Comparison of ENCODE assay signal across 8 cellular contexts in genomic region chr7:106071999-106072714, GRCh38. TPM values are rescaled to one million over a fixed set of nuclear protein-coding genes. Genes with fewer than 3 reads are reported as not detected.
DNase-seq lines count a peak whose midpoint lies in the region; ATAC-seq, FAIRE-seq and TF ChIP-seq lines count a peak whose summit lies in the region.

No MANE protein-coding gene starts in this region.

- TF ChIP-seq RAD21 in HepG2 (CRISPR knock-in tag; IDR thresholded peaks at IDR 0.05), result no peak

- BruUV-seq in HepG2 (replicated peaks; lab: Mats Ljungman, UMichigan), result no TSS peak

- peak overlapping the region; percentile 47 for H3K27ac ChIP-seq in HepG2 (ENCODE audit: extremely low read length, insufficient read depth, low read length)

- in situ Hi-C loops in HepG2 (cut with HindIII; ENCODE audit: extremely low pct_ligation_motif_present, low pct_unique_long_range_greater_than_20kb), result no loop called here

- no peak overlapping the region; a peak in 1 of 6 replicates for H3K4me3 ChIP-seq in HepG2 (replicated peaks in 1 of 3; ENCODE audit: insufficient read depth in 1 of 3, low read depth in 2 of 3, low read length in 3 of 3)

- ATAC-seq in GM19395 (IDR thresholded peaks at IDR 0.05; ENCODE audit: unreplicated experiment) (peak; percentile 12), activated B cell treated with CpG ODN at 0.5 μM for 24 hours (ENCODE audit: low read depth) (no peak), HepG2 (peak; percentile 96)

- CTCF ChIA-PET in activated B cell treated with CpG ODN at 0.5 μM for 24 hours (lab: Charles Lee), result interaction anchor here (1.0 to 14.1 kb wide), 7 partner anchors 9 to 82 kb away, joined by 3 to 152 read pairs (median 8); partner anchors contain the start of gene SYPL1
- CTCF ChIA-PET in HepG2 (lab: Yijun Ruan, JAX; ENCODE audit: low intra/inter-chr PET ratio, low total read pairs), result no interaction called here

- no peaks in the 10 kb centered on the region for H3K36me3 ChIP-seq in HepG2 (replicated peaks in 1 of 2; ENCODE audit: control insufficient read depth in 1 of 2, insufficient read depth in 2 of 2, low read length in 2 of 2)

- no peaks in the 10 kb centered on the region for H3K9me3 ChIP-seq in HepG2 (ENCODE audit: low read length)

- H3K4me1 ChIP-seq in HepG2 (ENCODE audit: insufficient read depth, low read length), result peaks cover 74% of the 10 kb centered on the region

- peak; percentile 80 for DNase-seq in NCI-H1105 (lab: John Stamatoyannopoulos, UW)
- DNase-seq in activated B cell treated with CpG ODN at 0.5 μM for 24 hours, result no peak
- peak; percentile 87 for DNase-seq in HepG2 (ENCODE audit: low spot score)
- DNase-seq in central memory CD4-positive, alpha-beta T cell, result no peak
- no peak for DNase-seq in T-helper 9 cell
- DNase-seq in amygdala (lab: John Stamatoyannopoulos, UW), result no peak
- no peak for DNase-seq in NK-92 treated with Interleukin-12 subunit alpha and Interleukin-12 subunit beta, amount 100 ng/mL, for 24 hours (lab: John Stamatoyannopoulos, UW)

- peak; percentile 93 for FAIRE-seq in HepG2 (lab: Jason Lieb, UNC)

- no peaks in the 10 kb centered on the region for H3K36me3 Mint-ChIP-seq in activated B cell treated with CpG ODN at 0.5 μM for 24 hours (ENCODE audit: low read depth)

- no peak overlapping the region for H2AFZ ChIP-seq in HepG2 (ENCODE audit: low read length)

- H3K27ac Mint-ChIP-seq in activated B cell treated with CpG ODN at 0.5 μM for 24 hours, result peak overlapping the region; percentile 98

- TF ChIP-seq CTCF in activated B cell treated with CpG ODN at 0.5 μM for 24 hours (IDR thresholded peaks at IDR 0.05), result no peak
- TF ChIP-seq CTCF in HepG2 (CRISPR knock-in tag; IDR thresholded peaks at IDR 0.05), result no peak

- no peaks in the 10 kb centered on the region for H3K79me2 ChIP-seq in HepG2 (ENCODE audit: insufficient read depth, low read length)

- peaks cover 0 to 4% of the 10 kb centered on the region in 2 experiments; a peak in 2 of 5 replicates for H3K27me3 ChIP-seq in HepG2 (ENCODE audit: control insufficient read depth in 1 of 2, insufficient read depth in 2 of 2, low read length in 2 of 2)

- no peaks in the 10 kb centered on the region for H3K9me3 Mint-ChIP-seq in activated B cell treated with CpG ODN at 0.5 μM for 24 hours

- peak overlapping the region; percentile 73 for H3K4me3 Mint-ChIP-seq in activated B cell treated with CpG ODN at 0.5 μM for 24 hours

- TF ChIP-seq EP300 in HepG2 (IDR thresholded peaks at IDR 0.05; ENCODE audit: low read depth in 2 of 2, low read length in 2 of 2) (peak in 1 of 2 experiments; percentile 29; a peak in 1 of 4 replicates), HepG2 (CRISPR knock-in tag; IDR thresholded peaks at IDR 0.05; ENCODE audit: borderline replicate concordance) (no peak; the same call in 1 of the 2 replicates)

- no peaks in the 10 kb centered on the region for H4K20me1 ChIP-seq in HepG2 (ENCODE audit: insufficient read depth, low read length)

- WGBS in HepG2 (ENCODE audit: low lambda C conversion rate), result 0% methylated on average over 9 of the region's 9 CpGs

- no peak for TF ChIP-seq POLR2A in HepG2 (IDR thresholded peaks at IDR 0.05; ENCODE audit: insufficient read depth in 1 of 2, low read depth in 2 of 2, low read length in 2 of 2)

- H3K4me2 ChIP-seq in HepG2 (ENCODE audit: low read depth, low read length), result peak overlapping the region; percentile 57

- H3K4me1 Mint-ChIP-seq in activated B cell treated with CpG ODN at 0.5 μM for 24 hours, result peaks cover 100% of the 10 kb centered on the region

- H3K27me3 Mint-ChIP-seq in activated B cell treated with CpG ODN at 0.5 μM for 24 hours, result no peaks in the 10 kb centered on the region

- intact Hi-C loops in activated B cell treated with CpG ODN at 0.5 μM for 24 hours (cut with micrococcal nuclease) (loop anchor here (1.0 to 10.0 kb wide), 8 partner anchors 8 to 1563 kb away; partner anchors contain the start of gene SYPL1), HepG2 (cut with micrococcal nuclease; ENCODE audit: unreplicated experiment) (no loop called here)

- H3K9ac ChIP-seq in HepG2 (ENCODE audit: insufficient read depth, low read depth, low read length), result no peak overlapping the region

- POLR2A ChIA-PET in activated B cell treated with CpG ODN at 0.5 μM for 24 hours (lab: Charles Lee), result interaction anchor here (0.5 to 12.3 kb wide), 18 partner anchors 13 to 1075 kb away, joined by 3 to 402 read pairs (median 5); partner anchors contain the start of genes NAMPT and SYPL1
- POLR2A ChIA-PET in HepG2 (lab: Yijun Ruan, JAX), result interaction anchor here (0.9 kb wide), 1 partner anchor 40 kb away, joined by 5 read pairs; the partner anchor contains the start of gene SYPL1

TF ChIP-seq in HepG2, 621 proteins besides CTCF, POLR2A, EP300 and RAD21 (continues in another document):
- TF ChIP-seq ZNF235 (CRISPR knock-in tag; IDR thresholded peaks at IDR 0.05; ENCODE audit: borderline replicate concordance) (no peak), RARA (CRISPR knock-in tag; IDR thresholded peaks at IDR 0.05) (peak; percentile 50), ZFP37 (CRISPR knock-in tag; IDR thresholded peaks at IDR 0.05; ENCODE audit: borderline replicate concordance) (no peak), TP53 (CRISPR knock-in tag; conservative IDR thresholded peaks at IDR 0.05) (no peak), FOXK2 (IDR thresholded peaks at IDR 0.05) (no peak), ATF7 (IDR thresholded peaks at IDR 0.05) (no peak), ATF7 (CRISPR knock-in tag; IDR thresholded peaks at IDR 0.05) (no peak), KLF11 (CRISPR knock-in tag; IDR thresholded peaks at IDR 0.05) (no peak), HINFP (CRISPR knock-in tag; IDR thresholded peaks at IDR 0.05; ENCODE audit: low read depth) (no peak), NR1H2 (CRISPR knock-in tag; IDR thresholded peaks at IDR 0.05; ENCODE audit: borderline replicate concordance, low read depth) (no peak), ZNF7 (CRISPR knock-in tag; IDR thresholded peaks at IDR 0.05) (no peak), ZNF746 (CRISPR knock-in tag; IDR thresholded peaks at IDR 0.05) (0 out of 2 replicates have a peak, but pooled peaks have one; percentile 14), ZBTB44 (CRISPR knock-in tag; IDR thresholded peaks at IDR 0.05) (no peak), CBX2 (IDR thresholded peaks at IDR 0.05; ENCODE audit: low read depth, low read length) (no peak), CBX2 (CRISPR knock-in tag; IDR thresholded peaks at IDR 0.05; ENCODE audit: low read depth) (no peak), SP5 (CRISPR knock-in tag; IDR thresholded peaks at IDR 0.05; ENCODE audit: borderline replicate concordance, low read depth) (no peak), HNRNPL (IDR thresholded peaks at IDR 0.05; ENCODE audit: low read depth, low read length) (no peak), MIER3 (CRISPR knock-in tag; IDR thresholded peaks at IDR 0.05; ENCODE audit: borderline replicate concordance) (peak; percentile 26; the same call in 1 of the 2 replicates)

RNA-seq across cellular contexts. Expression of gene SYPL1, which starts 40.0 kb away (rescaled TPM):
- total RNA-seq in activated B cell treated with CpG ODN at 0.5 μM for 24 hours (109 and 116 TPM in 2 replicates), HepG2 (2016; rRNA removed; fragmentation: Illumina TruSeq; extraction: Trizol) (25.7 and 27.5 TPM in 2 replicates)
- total RNA-seq in HepG2 (2016; cell fraction: cytosol; rRNA removed; fragmentation: Illumina TruSeq; extraction: Trizol; ENCODE audit: low read depth), result 7.4 and 7.8 TPM in 2 replicates
- 19.4 and 28.6 TPM in 2 replicates for total RNA-seq in HepG2 (2016; cell fraction: insoluble cytoplasmic fraction; rRNA removed; fragmentation: Illumina TruSeq; extraction: Trizol)
- 14.0 and 17.5 TPM in 2 replicates for total RNA-seq in HepG2 (2016; cell fraction: membrane; rRNA removed; fragmentation: Illumina TruSeq; extraction: Trizol)
- total RNA-seq in HepG2 (2016; cell fraction: nucleus; rRNA removed; fragmentation: Illumina TruSeq; extraction: Trizol), result 45.1 and 48.0 TPM in 2 replicates
- polyA plus RNA-seq in HepG2 (2011; rRNA removed), result 32.9 and 40.2 TPM in 2 replicates
- 20.4 and 33.2 TPM in 2 replicates for polyA plus RNA-seq in HepG2 (2011; cell fraction: cytosol; rRNA removed)
- polyA plus RNA-seq in HepG2 (2011; cell fraction: nucleus; rRNA removed), result 7.1 and 9.3 TPM in 2 replicates
- 44.2 and 45.6 TPM in 2 replicates for polyA plus RNA-seq in HepG2 (2012)
- 8.7 TPM in 2 replicates for polyA plus RNA-seq in HepG2 (2016; cell fraction: cytosol; fragmentation: Illumina TruSeq; extraction: Trizol; ENCODE audit: low read depth)
- polyA plus RNA-seq in HepG2 (2016; cell fraction: insoluble cytoplasmic fraction; fragmentation: Illumina TruSeq; extraction: Trizol; ENCODE audit: low read depth), result 42.0 and 43.1 TPM in 2 replicates
- 15.9 and 18.3 TPM in 2 replicates for polyA plus RNA-seq in HepG2 (2016; cell fraction: membrane; fragmentation: Illumina TruSeq; extraction: Trizol; ENCODE audit: low read depth)
- 71.1 and 87.2 TPM in 2 replicates for polyA plus RNA-seq in HepG2 (2016; cell fraction: nucleus; fragmentation: Illumina TruSeq; extraction: Trizol; ENCODE audit: insufficient read depth, low read depth)
- 30.6 and 35.4 TPM in 2 replicates for polyA minus RNA-seq in HepG2 (2011; rRNA and poly(A)+ RNA removed; ENCODE audit: low replicate concordance)
- polyA minus RNA-seq in HepG2 (2011; cell fraction: cytosol; rRNA and poly(A)+ RNA removed), result 23.1 and 27.5 TPM in 2 replicates
- polyA minus RNA-seq in HepG2 (2011; cell fraction: nucleus; rRNA and poly(A)+ RNA removed), result 19.3 and 28.8 TPM in 2 replicates

Comparison
In these comparisons a context has a peak if more than half of its experiments do, and no peak if none do; other contexts are left out.
1. DNase-seq: peak in NCI-H1105 (single experiment) and HepG2 (single experiment); none in activated B cell treated with CpG ODN at 0.5 μM for 24 hours (single experiment), central memory CD4-positive, alpha-beta T cell (single experiment), T-helper 9 cell (single experiment), amygdala (0 of 56) and NK-92 treated with Interleukin-12 subunit alpha and Interleukin-12 subunit beta, amount 100 ng/mL, for 24 hours (single experiment).